Comparison of ENCODE assay signal across 20 cellular contexts in the genomic region with DNA sequence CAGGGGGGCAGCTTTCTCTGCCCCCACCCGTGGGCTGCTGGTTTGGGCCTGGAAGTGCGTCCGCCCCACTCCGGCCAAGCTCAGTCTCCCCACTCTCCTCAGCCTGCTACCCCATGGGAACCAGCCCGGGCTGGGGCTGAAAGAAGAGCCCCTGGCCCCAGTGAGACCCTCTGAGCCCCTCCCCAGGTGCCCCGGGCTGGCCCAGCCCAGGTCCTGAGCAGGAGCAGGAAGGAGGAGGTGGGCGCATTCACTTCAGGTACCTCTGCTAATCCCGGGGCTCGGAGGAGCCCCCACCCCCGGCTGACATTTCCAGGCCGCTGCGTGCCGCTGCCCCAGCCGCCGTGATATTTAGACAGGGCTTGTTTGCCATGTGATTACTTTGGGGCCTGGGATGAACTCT. TPM values are rescaled to one million over a fixed set of nuclear protein-coding genes. Genes with fewer than 3 reads are reported as not detected.
A peak's percentile ranks its signal among the peaks of the same experiment; 100 is the strongest.
DNase-seq lines count a peak whose midpoint lies in the region; ATAC-seq, FAIRE-seq and TF ChIP-seq lines count a peak whose summit lies in the region.
"Had no signal": no experiment of that assay in that cellular context is flagged by ENCODE, and none has a peak within 500 bp of the region (broad histone marks: within the 10 kb centered on the region; RNA-seq: fewer than 3 reads in every experiment).

No MANE protein-coding gene starts in this region.

- peaks cover 16 to 69% of the 10 kb centered on the region in 2 experiments for H3K27me3 ChIP-seq in HepG2 (ENCODE audit: control insufficient read depth in 1 of 2, insufficient read depth in 2 of 2, low read length in 2 of 2)
- H3K27me3 ChIP-seq in right lobe of liver: no peaks in the 10 kb centered on the region
- no peaks in the 10 kb centered on the region for H3K27me3 ChIP-seq in PC-3 (ENCODE audit: low read length)

- no peaks in the 10 kb centered on the region for H3K9me2 ChIP-seq in PC-3 (replicated peaks; ENCODE audit: low read length)

- no peak for TF ChIP-seq EP300 in HepG2 (IDR thresholded peaks at IDR 0.05; ENCODE audit: low read depth in 2 of 2, low read length in 2 of 2)
- TF ChIP-seq EP300 in HepG2 (CRISPR knock-in tag; IDR thresholded peaks at IDR 0.05; ENCODE audit: borderline replicate concordance): no peak

- in situ Hi-C loops in HepG2 (cut with HindIII; ENCODE audit: extremely low pct_ligation_motif_present, low pct_unique_long_range_greater_than_20kb): no loop called here

- POLR2A ChIA-PET in HepG2 (lab: Yijun Ruan, JAX): no interaction called here
- POLR2A ChIA-PET in PC-3 (lab: Charles Lee; ENCODE audit: unreplicated experiment): no interaction called here

- no peaks in the 10 kb centered on the region for H3K9me3 Mint-ChIP-seq in activated T-helper 17 cell treated with anti-CD3 and anti-CD28 coated beads, Interleukin-2, amount 50 U/mL, for 72 hours
- H3K9me3 Mint-ChIP-seq: CD4-positive, alpha-beta memory T cell had no signal

- no peaks in the 10 kb centered on the region for H3K36me3 Mint-ChIP-seq in activated T-helper 17 cell treated with anti-CD3 and anti-CD28 coated beads, Interleukin-2, amount 50 U/mL, for 72 hours (ENCODE audit: low read depth)
- H3K36me3 Mint-ChIP-seq: CD4-positive, alpha-beta memory T cell had no signal

- H4K20me1 ChIP-seq in HepG2 (ENCODE audit: insufficient read depth, low read length): no peaks in the 10 kb centered on the region
- H4K20me1 ChIP-seq in PC-3 (ENCODE audit: low read length): no peaks in the 10 kb centered on the region

- no peak overlapping the region for H3K27ac Mint-ChIP-seq in activated T-helper 17 cell treated with anti-CD3 and anti-CD28 coated beads, Interleukin-2, amount 50 U/mL, for 72 hours
- H3K27ac Mint-ChIP-seq: CD4-positive, alpha-beta memory T cell had no signal

- no peak for TF ChIP-seq RAD21 in HepG2 (CRISPR knock-in tag; IDR thresholded peaks at IDR 0.05)

- H3K4me2 ChIP-seq in HepG2 (ENCODE audit: low read depth, low read length): no peak overlapping the region; the same call in 1 of the 2 replicates
- H3K4me2 ChIP-seq in PC-3 (ENCODE audit: low read length): peak overlapping the region; percentile 72

- no peak for DNase-seq in HepG2 (ENCODE audit: low spot score)
- no peak for DNase-seq in right lobe of liver
- DNase-seq in PC-3: no peak
- DNase-seq in epithelial cell of prostate (ENCODE audit: low read depth, low spot score): no peak
- no peak for DNase-seq in Kasumi-1 (lab: John Stamatoyannopoulos, UW)
- DNase-seq in NCI-H1092 treated with DMSO at 0.1 percent for 48 hours (lab: John Stamatoyannopoulos, UW): no peak
- DNase-seq: ACHN; CD4-positive, alpha-beta memory T cell; DMS153; DMS79 treated with DMSO at 0.1 percent for 48 hours; GM23248; IMR-90 had no signal

- H3K4me1 ChIP-seq in HepG2 (ENCODE audit: insufficient read depth, low read length): peaks cover 17% of the 10 kb centered on the region
- no peaks in the 10 kb centered on the region for H3K4me1 ChIP-seq in right lobe of liver
- H3K4me1 ChIP-seq in PC-3 (ENCODE audit: insufficient read depth, low read length): peaks cover 65% of the 10 kb centered on the region

- BruUV-seq in HepG2 (replicated peaks; lab: Mats Ljungman, UMichigan) (no TSS peak), PC-3 (replicated peaks; lab: Mats Ljungman, UMichigan) (TSS peak; percentile 90)

- no peaks in the 10 kb centered on the region for H3K9me3 ChIP-seq in HepG2 (ENCODE audit: low read length)
- no peaks in the 10 kb centered on the region for H3K9me3 ChIP-seq in right lobe of liver
- no peaks in the 10 kb centered on the region for H3K9me3 ChIP-seq in PC-3 (ENCODE audit: low read length)

- H3K27ac ChIP-seq in HepG2 (ENCODE audit: extremely low read length, insufficient read depth, low read length): no peak overlapping the region
- no peak overlapping the region for H3K27ac ChIP-seq in right lobe of liver
- H3K27ac ChIP-seq in PC-3 (ENCODE audit: low read length): peak overlapping the region; percentile 91
- peak overlapping the region; percentile 77 for H3K27ac ChIP-seq in epithelial cell of prostate
- H3K27ac ChIP-seq: C4-2B, GM23248 had no signal

- TF ChIP-seq CTCF in HepG2 (CRISPR knock-in tag; IDR thresholded peaks at IDR 0.05) (no peak), right lobe of liver (IDR thresholded peaks at IDR 0.05) (no peak), PC-3 (conservative IDR thresholded peaks at IDR 0.05; ENCODE audit: low read depth, low read length) (no peak)

- H3K4me1 Mint-ChIP-seq in activated T-helper 17 cell treated with anti-CD3 and anti-CD28 coated beads, Interleukin-2, amount 50 U/mL, for 72 hours: peaks cover 4% of the 10 kb centered on the region

- no peak overlapping the region for H3K4me3 Mint-ChIP-seq in activated T-helper 17 cell treated with anti-CD3 and anti-CD28 coated beads, Interleukin-2, amount 50 U/mL, for 72 hours
- H3K4me3 Mint-ChIP-seq: CD4-positive, alpha-beta memory T cell had no signal

- CTCF ChIA-PET in HepG2 (lab: Yijun Ruan, JAX; ENCODE audit: low intra/inter-chr PET ratio, low total read pairs) (no interaction called here), PC-3 (lab: Charles Lee) (no interaction called here)

- H3K4me3 ChIP-seq in HepG2 (replicated peaks in 1 of 3; ENCODE audit: insufficient read depth in 1 of 3, low read depth in 2 of 3, low read length in 3 of 3) (no peak overlapping the region), right lobe of liver (no peak overlapping the region), PC-3 (ENCODE audit: low read length) (no peak overlapping the region)
- H3K4me3 ChIP-seq: GM23248 had no signal

- WGBS in HepG2 (ENCODE audit: low lambda C conversion rate): 0% methylated on average over 1 of the region's 15 CpGs
- 15% methylated on average over 3 of the region's 15 CpGs for WGBS in right lobe of liver (ENCODE audit: insufficient coverage, low coverage, low lambda C conversion rate, missing lambda C conversion rate)

- H2AFZ ChIP-seq in HepG2 (ENCODE audit: low read length) (no peak overlapping the region), PC-3 (ENCODE audit: low read length) (peak overlapping the region; percentile 72; the same call in 1 of the 2 replicates)
- H2AFZ ChIP-seq: GM23248 had no signal

- intact Hi-C loops in HepG2 (cut with micrococcal nuclease; ENCODE audit: unreplicated experiment): no loop called here
- intact Hi-C loops in right lobe of liver (cut with DNase I): no loop called here
- intact Hi-C loops in PC-3 (cut with micrococcal nuclease): loop anchor here (5.0 kb wide), 1 partner anchor 222 kb away; a partner anchor contains a TSS

- H3F3A ChIP-seq in PC-3 (ENCODE audit: low read length, unreplicated experiment): no peaks in the 10 kb centered on the region

- H3K27me3 Mint-ChIP-seq in activated T-helper 17 cell treated with anti-CD3 and anti-CD28 coated beads, Interleukin-2, amount 50 U/mL, for 72 hours: peaks cover 10% of the 10 kb centered on the region

- no peaks in the 10 kb centered on the region for H3K36me3 ChIP-seq in HepG2 (replicated peaks in 1 of 2; ENCODE audit: control insufficient read depth in 1 of 2, insufficient read depth in 2 of 2, low read length in 2 of 2)
- no peaks in the 10 kb centered on the region for H3K36me3 ChIP-seq in right lobe of liver
- no peaks in the 10 kb centered on the region for H3K36me3 ChIP-seq in PC-3 (ENCODE audit: low read depth, low read length)

- no peaks in the 10 kb centered on the region for H3K79me2 ChIP-seq in HepG2 (ENCODE audit: insufficient read depth, low read length)
- 0 out of 2 replicates have a peak, but pooled peaks cover 7% of the 10 kb centered on the region for H3K79me2 ChIP-seq in PC-3 (ENCODE audit: low read length)

- no peak for TF ChIP-seq POLR2A in HepG2 (IDR thresholded peaks at IDR 0.05; ENCODE audit: insufficient read depth in 1 of 2, low read depth in 2 of 2, low read length in 2 of 2)
- no peak for TF ChIP-seq POLR2A in right lobe of liver (IDR thresholded peaks at IDR 0.05)

- no peak for FAIRE-seq in HepG2 (lab: Jason Lieb, UNC)
- FAIRE-seq: D721Med, G401.6, GM12891, GM19239, H54 had no signal

- H3K9ac ChIP-seq in HepG2 (ENCODE audit: insufficient read depth, low read depth, low read length) (no peak overlapping the region), PC-3 (ENCODE audit: low read length) (peak overlapping the region; percentile 83)
- H3K9ac ChIP-seq: GM23248 had no signal

- no peak; the same call in 2 of the 3 replicates for ATAC-seq in HepG2
- ATAC-seq in right lobe of liver: no peak
- ATAC-seq in PC-3: no peak
- ATAC-seq in GM21360 (IDR thresholded peaks at IDR 0.05; ENCODE audit: unreplicated experiment): no peak
- ATAC-seq in activated T-helper 17 cell treated with anti-CD3 and anti-CD28 coated beads, Interleukin-2, amount 50 U/mL, for 72 hours (replicated peaks): no peak

RNA-seq across cellular contexts. Expression of a gene that starts 8.7 kb away (rescaled TPM):
- not detected in 2 replicates for total RNA-seq in HepG2 (2016; rRNA removed; fragmentation: Illumina TruSeq; extraction: Trizol)
- total RNA-seq in HepG2 (2016; cell fraction: cytosol; rRNA removed; fragmentation: Illumina TruSeq; extraction: Trizol; ENCODE audit: low read depth): not detected in 2 replicates
- not detected in 2 replicates for total RNA-seq in HepG2 (2016; cell fraction: insoluble cytoplasmic fraction; rRNA removed; fragmentation: Illumina TruSeq; extraction: Trizol)
- total RNA-seq in HepG2 (2016; cell fraction: membrane; rRNA removed; fragmentation: Illumina TruSeq; extraction: Trizol): not detected in 2 replicates
- total RNA-seq in HepG2 (2016; cell fraction: nucleus; rRNA removed; fragmentation: Illumina TruSeq; extraction: Trizol): not detected in 2 replicates
- polyA plus RNA-seq in HepG2 (2011; rRNA removed): 0.36 and 0.42 TPM in 2 replicates
- 0.08 and 0.15 TPM in 2 replicates for polyA plus RNA-seq in HepG2 (2011; cell fraction: cytosol; rRNA removed)
- 3.1 and 4.3 TPM in 2 replicates for polyA plus RNA-seq in HepG2 (2011; cell fraction: nucleus; rRNA removed)
- not detected in 2 replicates for polyA plus RNA-seq in HepG2 (2012)
- polyA plus RNA-seq in HepG2 (2016; cell fraction: cytosol; fragmentation: Illumina TruSeq; extraction: Trizol; ENCODE audit: low read depth): not detected in 2 replicates
- not detected in 2 replicates for polyA plus RNA-seq in HepG2 (2016; cell fraction: insoluble cytoplasmic fraction; fragmentation: Illumina TruSeq; extraction: Trizol; ENCODE audit: low read depth)
- polyA plus RNA-seq in HepG2 (2016; cell fraction: membrane; fragmentation: Illumina TruSeq; extraction: Trizol; ENCODE audit: low read depth): not detected in 2 replicates
- not detected in 2 replicates for polyA plus RNA-seq in HepG2 (2016; cell fraction: nucleus; fragmentation: Illumina TruSeq; extraction: Trizol; ENCODE audit: insufficient read depth, low read depth)
- polyA minus RNA-seq in HepG2 (2011; rRNA and poly(A)+ RNA removed; ENCODE audit: low replicate concordance): not detected in 2 replicates
- polyA minus RNA-seq in HepG2 (2011; cell fraction: cytosol; rRNA and poly(A)+ RNA removed): not detected in 2 replicates
- polyA minus RNA-seq in HepG2 (2011; cell fraction: nucleus; rRNA and poly(A)+ RNA removed): not detected in 2 replicates
- under 1 TPM in 2 of 6 experiments, not detected in 4; 0.51 to 0.64 TPM for total RNA-seq in right lobe of liver
- 8.3 and 11.2 TPM in 2 replicates for total RNA-seq in PC-3 (2014; rRNA removed)
- not detected for total RNA-seq in activated T-helper 17 cell treated with anti-CD3 and anti-CD28 coated beads, Interleukin-2, amount 50 U/mL, for 72 hours
- total RNA-seq: CD4-positive, alpha-beta memory T cell; GM23248; IMR-90 had no signal
- polyA plus RNA-seq: CD4-positive, alpha-beta memory T cell; GM23248 had no signal

RNA-seq across cellular contexts. Expression of a gene that starts 19.3 kb away (rescaled TPM):
- total RNA-seq in HepG2 (2016; rRNA removed; fragmentation: Illumina TruSeq; extraction: Trizol) (not detected in 2 replicates), right lobe of liver (not detected), PC-3 (2014; rRNA removed) (not detected in 2 replicates)
- not detected in 2 replicates for total RNA-seq in HepG2 (2016; cell fraction: cytosol; rRNA removed; fragmentation: Illumina TruSeq; extraction: Trizol; ENCODE audit: low read depth)
- total RNA-seq in HepG2 (2016; cell fraction: insoluble cytoplasmic fraction; rRNA removed; fragmentation: Illumina TruSeq; extraction: Trizol): not detected in 2 replicates
- total RNA-seq in HepG2 (2016; cell fraction: membrane; rRNA removed; fragmentation: Illumina TruSeq; extraction: Trizol): not detected in 2 replicates
- not detected in 2 replicates for total RNA-seq in HepG2 (2016; cell fraction: nucleus; rRNA removed; fragmentation: Illumina TruSeq; extraction: Trizol)
- not detected in 2 replicates for polyA plus RNA-seq in HepG2 (2011; rRNA removed)
- not detected in 2 replicates for polyA plus RNA-seq in HepG2 (2011; cell fraction: cytosol; rRNA removed)
- polyA plus RNA-seq in HepG2 (2011; cell fraction: nucleus; rRNA removed): not detected in 2 replicates
- not detected in 2 replicates for polyA plus RNA-seq in HepG2 (2012)
- polyA plus RNA-seq in HepG2 (2016; cell fraction: cytosol; fragmentation: Illumina TruSeq; extraction: Trizol; ENCODE audit: low read depth): not detected in 2 replicates
- polyA plus RNA-seq in HepG2 (2016; cell fraction: insoluble cytoplasmic fraction; fragmentation: Illumina TruSeq; extraction: Trizol; ENCODE audit: low read depth): not detected in 2 replicates
- not detected in 2 replicates for polyA plus RNA-seq in HepG2 (2016; cell fraction: membrane; fragmentation: Illumina TruSeq; extraction: Trizol; ENCODE audit: low read depth)
- not detected in 2 replicates for polyA plus RNA-seq in HepG2 (2016; cell fraction: nucleus; fragmentation: Illumina TruSeq; extraction: Trizol; ENCODE audit: insufficient read depth, low read depth)
- not detected in 2 replicates for polyA minus RNA-seq in HepG2 (2011; rRNA and poly(A)+ RNA removed; ENCODE audit: low replicate concordance)
- not detected in 2 replicates for polyA minus RNA-seq in HepG2 (2011; cell fraction: cytosol; rRNA and poly(A)+ RNA removed)
- not detected in 2 replicates for polyA minus RNA-seq in HepG2 (2011; cell fraction: nucleus; rRNA and poly(A)+ RNA removed)
- total RNA-seq in activated T-helper 17 cell treated with anti-CD3 and anti-CD28 coated beads, Interleukin-2, amount 50 U/mL, for 72 hours: not detected
- total RNA-seq: CD4-positive, alpha-beta memory T cell; GM23248; IMR-90 had no signal
- polyA plus RNA-seq: CD4-positive, alpha-beta memory T cell; GM23248; IMR-90 had no signal

RNA-seq across cellular contexts. Expression of a gene that starts 41.2 kb away (rescaled TPM):
- 79.1 and 138 TPM in 2 replicates for total RNA-seq in HepG2 (2016; rRNA removed; fragmentation: Illumina TruSeq; extraction: Trizol)
- total RNA-seq in HepG2 (2016; cell fraction: cytosol; rRNA removed; fragmentation: Illumina TruSeq; extraction: Trizol; ENCODE audit: low read depth): 150 and 154 TPM in 2 replicates
- 71.0 and 125 TPM in 2 replicates for total RNA-seq in HepG2 (2016; cell fraction: insoluble cytoplasmic fraction; rRNA removed; fragmentation: Illumina TruSeq; extraction: Trizol)
- total RNA-seq in HepG2 (2016; cell fraction: membrane; rRNA removed; fragmentation: Illumina TruSeq; extraction: Trizol): 362 and 363 TPM in 2 replicates
- 89.6 and 109 TPM in 2 replicates for total RNA-seq in HepG2 (2016; cell fraction: nucleus; rRNA removed; fragmentation: Illumina TruSeq; extraction: Trizol)
- polyA plus RNA-seq in HepG2 (2011; rRNA removed): 254 and 379 TPM in 2 replicates
- polyA plus RNA-seq in HepG2 (2011; cell fraction: cytosol; rRNA removed): 454 and 616 TPM in 2 replicates
- 839 and 1,149 TPM in 2 replicates for polyA plus RNA-seq in HepG2 (2011; cell fraction: nucleus; rRNA removed)
- 4,210 and 4,559 TPM in 2 replicates for polyA plus RNA-seq in HepG2 (2012)
- polyA plus RNA-seq in HepG2 (2016; cell fraction: cytosol; fragmentation: Illumina TruSeq; extraction: Trizol; ENCODE audit: low read depth): 341 and 387 TPM in 2 replicates
- 1,191 and 1,950 TPM in 2 replicates for polyA plus RNA-seq in HepG2 (2016; cell fraction: insoluble cytoplasmic fraction; fragmentation: Illumina TruSeq; extraction: Trizol; ENCODE audit: low read depth)
- 1,798 and 2,413 TPM in 2 replicates for polyA plus RNA-seq in HepG2 (2016; cell fraction: membrane; fragmentation: Illumina TruSeq; extraction: Trizol; ENCODE audit: low read depth)
- polyA plus RNA-seq in HepG2 (2016; cell fraction: nucleus; fragmentation: Illumina TruSeq; extraction: Trizol; ENCODE audit: insufficient read depth, low read depth): 949 and 1,082 TPM in 2 replicates
- polyA minus RNA-seq in HepG2 (2011; rRNA and poly(A)+ RNA removed; ENCODE audit: low replicate concordance): 0.19 and 781 TPM in 2 replicates
- polyA minus RNA-seq in HepG2 (2011; cell fraction: cytosol; rRNA and poly(A)+ RNA removed): 811 and 1,353 TPM in 2 replicates
- 170 and 248 TPM in 2 replicates for polyA minus RNA-seq in HepG2 (2011; cell fraction: nucleus; rRNA and poly(A)+ RNA removed)
- 100 to 1,000 TPM in 5 of 6 experiments, 10 to 100 TPM in 1; 86.6 to 289 (median 177) TPM for total RNA-seq in right lobe of liver
- 5.0 and 5.1 TPM in 2 replicates for total RNA-seq in PC-3 (2014; rRNA removed)
- total RNA-seq in activated T-helper 17 cell treated with anti-CD3 and anti-CD28 coated beads, Interleukin-2, amount 50 U/mL, for 72 hours: 100 to 1,000 TPM in 1 of 2 donors, 1 to 10 TPM in 1; 7.4 to 287 TPM
- total RNA-seq: CD4-positive, alpha-beta memory T cell; GM23248 had no signal
- polyA plus RNA-seq: CD4-positive, alpha-beta memory T cell had no signal

Comparison
In these comparisons a context has a peak if more than half of its experiments do, and no peak if none do; other contexts are left out.
1. H3K27ac ChIP-seq: peak in PC-3 (single experiment) and epithelial cell of prostate (single experiment); none in HepG2 (single experiment) and right lobe of liver (0 of 3).